In the genomic region with DNA sequence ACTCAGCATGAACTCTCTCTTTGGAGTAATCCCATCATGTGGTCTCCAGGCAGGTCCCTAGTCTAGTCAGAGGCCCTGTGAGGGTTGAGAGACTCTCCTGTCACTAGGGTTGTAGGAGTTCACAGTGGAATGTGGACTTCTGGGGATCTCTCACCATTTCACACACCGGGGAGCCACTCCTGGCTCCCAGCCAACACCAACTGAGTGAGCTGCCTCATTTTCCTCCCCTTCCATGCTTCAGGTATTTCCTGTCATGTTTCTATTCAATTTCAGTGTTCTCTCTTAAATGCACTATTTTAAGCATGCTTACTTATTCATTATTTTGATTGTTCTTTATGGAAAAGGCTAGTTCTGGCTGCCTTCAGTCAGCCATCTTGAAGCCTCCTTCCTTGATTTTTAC, we compare ENCODE assay signal across 27 cellular contexts.
"Had no signal": no experiment of that assay in that cellular context is flagged by ENCODE, and none has a peak within 500 bp of the region (broad histone marks: within the 10 kb centered on the region; RNA-seq: fewer than 3 reads in every experiment).

No MANE protein-coding gene starts in this region.

- H3K27ac ChIP-seq: left lung, lower lobe of right lung, neural progenitor cell, ovary, right atrium auricular region, right lobe of liver, stomach, testis, thyroid gland, transverse colon, upper lobe of left lung, vagina had no signal

- H3K27me3 ChIP-seq: left lung, neural progenitor cell, ovary, right atrium auricular region, right lobe of liver, stomach, testis, thyroid gland, transverse colon, upper lobe of left lung, vagina had no signal

- DNase-seq: hippocampal formation; immature natural killer cell; kidney; left colon; left lung; lower lobe of right lung; mammary epithelial cell; mesenchymal stem cell; natural killer cell; nephron progenitor cell; ovary; right lobe of liver; stimulated activated CD4-positive, alpha-beta T cell treated with anti-CD3 and anti-CD28 coated beads, Interleukin-12 subunit alpha, Interleukin-12 subunit beta, amount 100 ng/mL, for 4 hours; stimulated activated CD4-positive, alpha-beta T cell treated with anti-CD3 and anti-CD28 coated beads, Interleukin-15, amount 100 ng/mL, for 24 hours; stimulated activated CD4-positive, alpha-beta T cell treated with anti-CD3 and anti-CD28 coated beads, Interleukin-2, amount 100 ng/mL, for 24 hours; stimulated activated CD4-positive, alpha-beta T cell treated with anti-CD3 and anti-CD28 coated beads, Interleukin-4, amount 100 ng/mL, for 1 hour; stimulated activated naive B cell treated with anti-CD40 and anti-IgM and Interleukin-4, amounts not matched to agents 10 μg/mL and 1 μg/mL and 100 μg/mL, for 72 hours; stimulated activated naive CD8-positive, alpha-beta T cell treated with anti-CD3 and anti-CD28 coated beads, Interleukin-15, Interleukin-2, amounts not matched to agents 100 U/mL and 50 U/mL, for 24 hours; stomach; testis; thyroid gland; transverse colon; upper lobe of left lung had no signal

- H3K4me1 Mint-ChIP-seq: immature natural killer cell; natural killer cell; nephron progenitor cell; neural progenitor cell; stimulated activated naive B cell treated with anti-CD40 and anti-IgM and Interleukin-4, amounts not matched to agents 10 μg/mL and 1 μg/mL and 100 μg/mL, for 72 hours had no signal

- H3K9me3 ChIP-seq: lower lobe of right lung, ovary, right lobe of liver, testis, thyroid gland, transverse colon, vagina had no signal

- H3K27me3 Mint-ChIP-seq: progenitor cell of endocrine pancreas; stimulated activated naive B cell treated with anti-CD40 and anti-IgM and Interleukin-4, amounts not matched to agents 10 μg/mL and 1 μg/mL and 100 μg/mL, for 72 hours had no signal

- H3K36me3 Mint-ChIP-seq: natural killer cell; neural progenitor cell; stimulated activated naive B cell treated with anti-CD40 and anti-IgM and Interleukin-4, amounts not matched to agents 10 μg/mL and 1 μg/mL and 100 μg/mL, for 72 hours had no signal

- H3K27ac Mint-ChIP-seq: immature natural killer cell; natural killer cell; nephron progenitor cell; neural progenitor cell; progenitor cell of endocrine pancreas; stimulated activated naive B cell treated with anti-CD40 and anti-IgM and Interleukin-4, amounts not matched to agents 10 μg/mL and 1 μg/mL and 100 μg/mL, for 72 hours had no signal

- ATAC-seq: left colon; left lung; natural killer cell; right lobe of liver; stimulated activated naive B cell treated with anti-CD40 and anti-IgM and Interleukin-4, amounts not matched to agents 10 μg/mL and 1 μg/mL and 100 μg/mL, for 72 hours; stimulated activated naive CD8-positive, alpha-beta T cell treated with anti-CD3 and anti-CD28 coated beads, Interleukin-15, Interleukin-2, amounts not matched to agents 100 U/mL and 50 U/mL, for 24 hours had no signal

- H3K36me3 ChIP-seq: left lung, lower lobe of right lung, neural progenitor cell, ovary, right atrium auricular region, right lobe of liver, stomach, thyroid gland, transverse colon, upper lobe of left lung, vagina had no signal

- H3K4me3 Mint-ChIP-seq: immature natural killer cell; natural killer cell; nephron progenitor cell; neural progenitor cell; stimulated activated naive B cell treated with anti-CD40 and anti-IgM and Interleukin-4, amounts not matched to agents 10 μg/mL and 1 μg/mL and 100 μg/mL, for 72 hours had no signal

- H3K4me3 ChIP-seq: left lung, lower lobe of right lung, neural progenitor cell, ovary, right atrium auricular region, right lobe of liver, stomach, testis, thyroid gland, transverse colon, upper lobe of left lung, vagina had no signal

- H3K4me1 ChIP-seq: left lung, lower lobe of right lung, neural progenitor cell, right atrium auricular region, right lobe of liver, stomach, testis, thyroid gland, transverse colon, upper lobe of left lung, vagina had no signal
